ENCODE assay signal across 8 cellular contexts in genomic region chr14:99480856-99481744, GRCh38. TPM values are rescaled to one million over a fixed set of nuclear protein-coding genes. Genes with fewer than 3 reads are reported as not detected.
DNase-seq lines count a peak whose midpoint lies in the region; ATAC-seq, FAIRE-seq and TF ChIP-seq lines count a peak whose summit lies in the region.

TSS of gene CCNK (plus strand) at chr14:99481409. CDS start at chr14:99492678, 11,269 bp downstream.
TSS of gene SETD3 (minus strand) at chr14:99480859. CDS start at chr14:99465805, 15,054 bp downstream.

- H3K4me1 Mint-ChIP-seq in activated CD4-positive, alpha-beta T cell treated with anti-CD3 and anti-CD28 coated beads for 36 hours, result peaks cover 57% of the 10 kb centered on the region

- H3K4me3 Mint-ChIP-seq in activated CD4-positive, alpha-beta T cell treated with anti-CD3 and anti-CD28 coated beads for 36 hours, result peak within 1 kb of the TSS; percentile 97

- no peaks in the 10 kb centered on the region for H3K9me3 Mint-ChIP-seq in activated CD4-positive, alpha-beta T cell treated with anti-CD3 and anti-CD28 coated beads for 36 hours (ENCODE audit: low read depth)

- no peaks in the 10 kb centered on the region for H3K27me3 Mint-ChIP-seq in activated CD4-positive, alpha-beta T cell treated with anti-CD3 and anti-CD28 coated beads for 36 hours

- peaks cover 5% of the 10 kb centered on the region for H3K36me3 Mint-ChIP-seq in activated CD4-positive, alpha-beta T cell treated with anti-CD3 and anti-CD28 coated beads for 36 hours (ENCODE audit: low read depth)

- intact Hi-C loops in activated CD4-positive, alpha-beta T cell treated with anti-CD3 and anti-CD28 coated beads for 36 hours (cut with DNase I, micrococcal nuclease), result loop anchor here (1.0 to 10.0 kb wide), 12 partner anchors 123 to 894 kb away; partner anchors contain the start of genes CYP46A1 (in 2 of the 2), BCL11B (in 1 of the 2), CCDC85C (in 1 of the 2) and EML1 (in 1 of the 2)
- intact Hi-C loops in kidney (cut with DNase I), result no loop called here

- no peaks in the 10 kb centered on the region for H3K36me3 ChIP-seq in kidney (ENCODE audit: control insufficient read depth in 1 of 2, insufficient read depth in 2 of 2, low read length in 2 of 2)

- peaks cover 14 to 19% of the 10 kb centered on the region in 2 donors for H3K4me1 ChIP-seq in kidney (ENCODE audit: control insufficient read depth in 1 of 2, insufficient read depth in 1 of 2, low read depth in 1 of 2, low read length in 2 of 2)

- no peak for TF ChIP-seq CTCF in choroid plexus epithelial cell (conservative IDR thresholded peaks at IDR 0.05; ENCODE audit: low read depth, low read length)
- no peak for TF ChIP-seq CTCF in kidney (IDR thresholded peaks at IDR 0.05; ENCODE audit: borderline replicate concordance, extremely low read depth, insufficient read depth)

- DNase-seq in Ammon's horn (ENCODE audit: low spot score), result peak; percentile 100
- DNase-seq in GM19238 (ENCODE audit: insufficient read length, low spot score), result peak; percentile 97
- DNase-seq in NCI-H524 (lab: John Stamatoyannopoulos, UW), result peak; percentile 100
- DNase-seq in activated CD4-positive, alpha-beta T cell treated with anti-CD3 and anti-CD28 coated beads for 36 hours, result peak; percentile 100
- peak; percentile 100 for DNase-seq in choroid plexus epithelial cell (ENCODE audit: low read depth)
- peak; percentile 100 for DNase-seq in kidney
- DNase-seq in stimulated activated CD4-positive, alpha-beta T cell treated with anti-CD3 and anti-CD28 coated beads, Interleukin-15, amount 100 ng/mL, for 24 hours, result peak; percentile 100

- H3K9me3 ChIP-seq in kidney (ENCODE audit: control insufficient read depth in 1 of 2, low read length in 2 of 2), result no peaks in the 10 kb centered on the region

- CTCF ChIA-PET in activated CD4-positive, alpha-beta T cell treated with anti-CD3 and anti-CD28 coated beads for 36 hours (lab: Charles Lee), result interaction anchor here (0.6 to 0.9 kb wide), 5 partner anchors 10 to 1150 kb away, joined by 3 read pairs; no protein-coding TSS in a partner anchor

- peak; percentile 85 for ATAC-seq in HG03442 (IDR thresholded peaks at IDR 0.05; ENCODE audit: unreplicated experiment)
- ATAC-seq in activated CD4-positive, alpha-beta T cell treated with anti-CD3 and anti-CD28 coated beads for 36 hours, result peak; percentile 95

- H3K4me3 ChIP-seq in choroid plexus epithelial cell (ENCODE audit: low read depth, low read length) (peak within 1 kb of the TSS; percentile 92), kidney (ENCODE audit: low read length in 2 of 2) (peak within 1 kb of the TSS; percentile 90 to 97)

- H3K27ac Mint-ChIP-seq in activated CD4-positive, alpha-beta T cell treated with anti-CD3 and anti-CD28 coated beads for 36 hours, result peak within 1 kb of the TSS; percentile 96

- H3K9ac ChIP-seq in kidney (ENCODE audit: low read length in 2 of 2), result peak within 1 kb of the TSS; percentile 86 to 94

- POLR2A ChIA-PET in activated CD4-positive, alpha-beta T cell treated with anti-CD3 and anti-CD28 coated beads for 36 hours (lab: Charles Lee), result interaction anchor here (0.6 to 1.0 kb wide), 12 partner anchors 9 to 277 kb away, joined by 3 to 11 read pairs (median 3); partner anchors contain the start of gene CYP46A1

- H3K27ac ChIP-seq in kidney (ENCODE audit: low read depth in 2 of 2, low read length in 2 of 2), result peak within 1 kb of the TSS; percentile 85 to 87

- peak; percentile 99 for FAIRE-seq in kidney (lab: Jason Lieb, UNC)

RNA-seq across cellular contexts. Expression of gene CCNK, which starts in this region (rescaled TPM):
- total RNA-seq in activated CD4-positive, alpha-beta T cell treated with anti-CD3 and anti-CD28 coated beads for 36 hours, result 10 to 100 TPM; 93.7 to 96.2 TPM
- 40.6 TPM for total RNA-seq in kidney
- polyA plus RNA-seq in kidney (ENCODE audit: insufficient read depth, low read depth, low replicate concordance), result 12.8 TPM

RNA-seq across cellular contexts. Expression of gene SETD3, which starts in this region (rescaled TPM):
- 10 to 100 TPM; 51.5 to 62.3 TPM for total RNA-seq in activated CD4-positive, alpha-beta T cell treated with anti-CD3 and anti-CD28 coated beads for 36 hours
- 85.6 TPM for total RNA-seq in kidney
- polyA plus RNA-seq in kidney (ENCODE audit: insufficient read depth, low read depth, low replicate concordance), result 74.0 TPM

Comparison
In these comparisons a context has a peak if more than half of its experiments do, and no peak if none do; other contexts are left out.
1. Peak in every context shown above with its lines: DNase-seq, ATAC-seq, H3K4me3 ChIP-seq and H3K27ac ChIP-seq.